ENCODE assay signal across 11 cellular contexts in genomic region chr1:155463865-155464264, GRCh38.
DNase-seq lines count a peak whose midpoint lies in the region; ATAC-seq and TF ChIP-seq lines count a peak whose summit lies in the region.
"Had no signal": no experiment of that assay in that cellular context is flagged by ENCODE, and none has a peak within 500 bp of the region (broad histone marks: within the 10 kb centered on the region; RNA-seq: fewer than 3 reads in every experiment).

No MANE protein-coding gene starts in this region.

- H3K9me3 ChIP-seq in BLaER1 (no peaks in the 10 kb centered on the region), osteoblast (ENCODE audit: low read depth, low read length) (no peaks in the 10 kb centered on the region), prostate gland (no peaks in the 10 kb centered on the region)
- H3K9me3 ChIP-seq: esophagus muscularis mucosa, sigmoid colon had no signal

- H3K27me3 ChIP-seq in BLaER1 (no peaks in the 10 kb centered on the region), osteoblast (ENCODE audit: insufficient read depth, low read length) (no peaks in the 10 kb centered on the region), prostate gland (replicated peaks; ENCODE audit: insufficient read depth) (no peaks in the 10 kb centered on the region)
- H3K27me3 ChIP-seq: esophagus muscularis mucosa, sigmoid colon had no signal

- 75% methylated on average over 2 of the region's 2 CpGs for WGBS in prostate gland

- peak; percentile 87 for DNase-seq in LHCN-M2 (ENCODE audit: low read depth)
- DNase-seq in epithelial cell of esophagus (ENCODE audit: low read depth): peak; percentile 64
- peak; percentile 43 for DNase-seq in osteoblast (ENCODE audit: insufficient read length, low spot score, missing footprints)
- DNase-seq in NCI-H510A (lab: John Stamatoyannopoulos, UW): no peak
- DNase-seq in prostate gland (ENCODE audit: low spot score): no peak
- no peak for DNase-seq in activated CD4-positive, CD25-positive, alpha-beta regulatory T cell treated with anti-CD3 and anti-CD28 coated beads, Interleukin-2, amount 50 U/mL, for 72 hours
- DNase-seq: activated CD4-positive, alpha-beta T cell treated with anti-CD3 and anti-CD28 coated beads for 48 hours; sigmoid colon had no signal

- H3K4me2 ChIP-seq in BLaER1 (peak overlapping the region; percentile 17; the same call in 1 of the 2 replicates), osteoblast (ENCODE audit: insufficient read depth, low read length) (peak overlapping the region; percentile 14)

- no peak for TF ChIP-seq POLR2A in prostate gland (IDR thresholded peaks at IDR 0.05)

- ATAC-seq in HG03342 (IDR thresholded peaks at IDR 0.05; ENCODE audit: unreplicated experiment): no peak

- H3K79me2 ChIP-seq in osteoblast (ENCODE audit: insufficient read depth, low read length): peaks cover 42% of the 10 kb centered on the region

- H3K4me1 ChIP-seq in BLaER1 (peaks cover 40% of the 10 kb centered on the region), osteoblast (ENCODE audit: insufficient read depth, low read length) (peaks cover 42% of the 10 kb centered on the region), prostate gland (replicated peaks) (no peaks in the 10 kb centered on the region)

- intact Hi-C loops in prostate gland (cut with DNase I): no loop called here

- H4K20me1 ChIP-seq in BLaER1 (peaks cover 32% of the 10 kb centered on the region), osteoblast (ENCODE audit: insufficient read depth, low read length) (no peaks in the 10 kb centered on the region)

- no peak overlapping the region for H2AFZ ChIP-seq in osteoblast (ENCODE audit: low read length)

- H3K27ac ChIP-seq in BLaER1: no peak overlapping the region
- peak overlapping the region; percentile 81 for H3K27ac ChIP-seq in osteoblast (ENCODE audit: low read depth, low read length)
- H3K27ac ChIP-seq in prostate gland: no peak overlapping the region
- H3K27ac ChIP-seq: esophagus muscularis mucosa, sigmoid colon had no signal

- H3K36me3 ChIP-seq in BLaER1 (peaks cover 41% of the 10 kb centered on the region), osteoblast (ENCODE audit: insufficient read depth, low read length) (peaks cover 10% of the 10 kb centered on the region), prostate gland (no peaks in the 10 kb centered on the region)

- H3K9ac ChIP-seq in BLaER1: no peak overlapping the region

- TF ChIP-seq CTCF in epithelial cell of esophagus (IDR thresholded peaks at IDR 0.05; ENCODE audit: insufficient read depth, low read depth, low read length, missing control alignments) (no peak), osteoblast (IDR thresholded peaks at IDR 0.05; ENCODE audit: extremely low read depth, low read depth, low read length) (no peak), prostate gland (IDR thresholded peaks at IDR 0.05) (no peak)

- H3K4me3 ChIP-seq in BLaER1: no peak overlapping the region
- no peak overlapping the region for H3K4me3 ChIP-seq in epithelial cell of esophagus (ENCODE audit: low read length)
- no peak overlapping the region for H3K4me3 ChIP-seq in osteoblast (ENCODE audit: insufficient read depth, low read length)
- no peak overlapping the region for H3K4me3 ChIP-seq in prostate gland
- H3K4me3 ChIP-seq: esophagus muscularis mucosa, sigmoid colon had no signal

Comparison
In these comparisons a context has a peak if more than half of its experiments do, and no peak if none do; other contexts are left out.
1. DNase-seq: peak in LHCN-M2 (single experiment), epithelial cell of esophagus (single experiment) and osteoblast (single experiment); none in NCI-H510A (single experiment), prostate gland (single experiment) and activated CD4-positive, CD25-positive, alpha-beta regulatory T cell treated with anti-CD3 and anti-CD28 coated beads, Interleukin-2, amount 50 U/mL, for 72 hours (single experiment).